20 cellular contexts compared by ENCODE assay signal in genomic region chr1:25042331-25042730, GRCh38.
DNase-seq lines count a peak whose midpoint lies in the region; ATAC-seq and TF ChIP-seq lines count a peak whose summit lies in the region.
"Had no signal": no experiment of that assay in that cellular context is flagged by ENCODE, and none has a peak within 500 bp of the region (broad histone marks: within the 10 kb centered on the region; RNA-seq: fewer than 3 reads in every experiment).

No MANE protein-coding gene starts in this region.

- H3K27me3 ChIP-seq in left ventricle myocardium inferior (ENCODE audit: low read depth): peaks cover 50% of the 10 kb centered on the region

- no peak overlapping the region for H3K4me3 ChIP-seq in left ventricle myocardium inferior
- H3K4me3 ChIP-seq: PC-9 had no signal

- H3K4me3 Mint-ChIP-seq in central memory CD8-positive, alpha-beta T cell: no peak overlapping the region
- H3K4me3 Mint-ChIP-seq in naive thymus-derived CD8-positive, alpha-beta T cell: peak overlapping the region in 5 of 10 donors; percentile 8 to 49 (median 13)
- H3K4me3 Mint-ChIP-seq: CD4-positive, alpha-beta memory T cell had no signal

- intact Hi-C loops in Right ventricle myocardium superior (cut with DNase I) (no loop called here), left ventricle myocardium inferior (cut with micrococcal nuclease) (no loop called here)

- no peaks in the 10 kb centered on the region for H3K36me3 ChIP-seq in left ventricle myocardium inferior

- H3K27ac Mint-ChIP-seq in central memory CD8-positive, alpha-beta T cell (ENCODE audit: low read depth): no peak overlapping the region
- peak overlapping the region in 3 of 10 donors; percentile 51 to 68 (median 56) for H3K27ac Mint-ChIP-seq in naive thymus-derived CD8-positive, alpha-beta T cell
- H3K27ac Mint-ChIP-seq: CD4-positive, alpha-beta memory T cell had no signal

- peaks cover 5% of the 10 kb centered on the region for H3K9me3 ChIP-seq in left ventricle myocardium inferior (replicated peaks)
- H3K9me3 ChIP-seq: Caco-2 had no signal

- no peak for TF ChIP-seq CTCF in left ventricle myocardium inferior (IDR thresholded peaks at IDR 0.05; ENCODE audit: borderline replicate concordance)

- H3K9me3 Mint-ChIP-seq in central memory CD8-positive, alpha-beta T cell: no peaks in the 10 kb centered on the region
- peaks cover 0 to 3% (median 0%) of the 10 kb centered on the region in 9 donors for H3K9me3 Mint-ChIP-seq in naive thymus-derived CD8-positive, alpha-beta T cell
- H3K9me3 Mint-ChIP-seq: CD4-positive, alpha-beta memory T cell had no signal

- H3K4me1 ChIP-seq in left ventricle myocardium inferior: no peaks in the 10 kb centered on the region
- H3K4me1 ChIP-seq: Caco-2 had no signal

- ATAC-seq in Right ventricle myocardium superior (ENCODE audit: poor library complexity): no peak
- ATAC-seq in central memory CD8-positive, alpha-beta T cell (replicated peaks; ENCODE audit: extremely low read depth, poor library complexity, severe bottlenecking): peak; percentile 55
- peak; percentile 45 to 47 for ATAC-seq in naive thymus-derived CD8-positive, alpha-beta T cell
- ATAC-seq in HG02623 (IDR thresholded peaks at IDR 0.05; ENCODE audit: unreplicated experiment): no peak
- ATAC-seq in GM21717 (IDR thresholded peaks at IDR 0.05; ENCODE audit: unreplicated experiment): no peak
- ATAC-seq: HepG2 had no signal

- POLR2A ChIA-PET in naive thymus-derived CD8-positive, alpha-beta T cell (lab: Charles Lee): interaction anchor here (0.7 to 1.7 kb wide), 6 partner anchors 8 to 195 kb away, joined by 3 to 6 read pairs (median 4); no protein-coding TSS in a partner anchor

- H3K36me3 Mint-ChIP-seq in central memory CD8-positive, alpha-beta T cell (ENCODE audit: insufficient read depth): peaks cover 2% of the 10 kb centered on the region
- no peaks in the 10 kb centered on the region for H3K36me3 Mint-ChIP-seq in naive thymus-derived CD8-positive, alpha-beta T cell
- H3K36me3 Mint-ChIP-seq: CD4-positive, alpha-beta memory T cell had no signal

- no peaks in the 10 kb centered on the region for H3K27me3 Mint-ChIP-seq in central memory CD8-positive, alpha-beta T cell
- no peaks in the 10 kb centered on the region for H3K27me3 Mint-ChIP-seq in naive thymus-derived CD8-positive, alpha-beta T cell

- peaks cover 47% of the 10 kb centered on the region for H3K4me1 Mint-ChIP-seq in central memory CD8-positive, alpha-beta T cell
- H3K4me1 Mint-ChIP-seq in naive thymus-derived CD8-positive, alpha-beta T cell: peaks cover 18 to 46% (median 27%) of the 10 kb centered on the region in 4 donors

- peak; percentile 8 for DNase-seq in Right ventricle myocardium superior
- DNase-seq in left ventricle myocardium inferior: no peak
- DNase-seq in central memory CD8-positive, alpha-beta T cell (ENCODE audit: low spot score in 2 of 2): no peak
- no peak for DNase-seq in naive thymus-derived CD8-positive, alpha-beta T cell
- no peak for DNase-seq in NCI-H2196 (lab: John Stamatoyannopoulos, UW; ENCODE audit: unreplicated experiment)
- DNase-seq: C1 segment of cervical spinal cord; Caco-2; CD4-positive, alpha-beta memory T cell; Karpas-422; NCI-H1092; NCI-H1417 treated with DMSO at 0.1 percent for 48 hours; NCI-H1694 treated with DMSO at 0.1 percent for 48 hours; NCI-H2171 treated with DMSO at 0.1 percent for 48 hours; NCI-H524; NCI-H748 treated with DMSO at 0.1 percent for 48 hours; PC-9; SHP77 had no signal

- no peak overlapping the region for H3K27ac ChIP-seq in left ventricle myocardium inferior (replicated peaks)
- H3K27ac ChIP-seq: PC-9 had no signal

Comparison
In these comparisons a context has a peak if more than half of its experiments do, and no peak if none do; other contexts are left out.
1. ATAC-seq: peak in central memory CD8-positive, alpha-beta T cell (single experiment) and naive thymus-derived CD8-positive, alpha-beta T cell (2 of 2); none in Right ventricle myocardium superior (single experiment), HG02623 (single experiment) and GM21717 (single experiment).